Comparison of ENCODE assay signal across 11 cellular contexts in genomic region chr19:15563325-15563794, GRCh38. TPM values are rescaled to one million over a fixed set of nuclear protein-coding genes. Genes with fewer than 3 reads are reported as not detected.
DNase-seq lines count a peak whose midpoint lies in the region; ATAC-seq and TF ChIP-seq lines count a peak whose summit lies in the region.
"Had no signal": no experiment of that assay in that cellular context is flagged by ENCODE, and none has a peak within 500 bp of the region (broad histone marks: within the 10 kb centered on the region; RNA-seq: fewer than 3 reads in every experiment).

No MANE protein-coding gene starts in this region.

- no peak overlapping the region for H3K27ac Mint-ChIP-seq in activated naive CD8-positive, alpha-beta T cell treated with anti-CD3 and anti-CD28 coated beads for 36 hours

- H3K4me1 ChIP-seq in RWPE2 (ENCODE audit: insufficient read depth, poor library complexity, severe bottlenecking), result no peaks in the 10 kb centered on the region

- no peaks in the 10 kb centered on the region for H3K36me3 Mint-ChIP-seq in activated naive CD8-positive, alpha-beta T cell treated with anti-CD3 and anti-CD28 coated beads for 36 hours

- TF ChIP-seq CTCF in LNCaP clone FGC (IDR thresholded peaks at IDR 0.05; ENCODE audit: control insufficient read depth, extremely low read depth, insufficient read depth), result no peak
- no peak for TF ChIP-seq CTCF in RWPE2 (IDR thresholded peaks at IDR 0.05; ENCODE audit: poor library complexity, severe bottlenecking)
- TF ChIP-seq CTCF in dorsolateral prefrontal cortex (IDR thresholded peaks at IDR 0.05 in 54 of 56, conservative IDR thresholded peaks at IDR 0.05 in 2 of 56; ENCODE audit: low read depth in 1 of 56, partially characterized antibody in 56 of 56), result no peak

- no peaks in the 10 kb centered on the region for H3K36me3 ChIP-seq in RWPE2 (ENCODE audit: low read depth)

- H3K4me3 Mint-ChIP-seq in activated naive CD8-positive, alpha-beta T cell treated with anti-CD3 and anti-CD28 coated beads for 36 hours, result no peak overlapping the region

- DNase-seq in COLO668 (lab: John Stamatoyannopoulos, UW; ENCODE audit: unreplicated experiment) (peak; percentile 47), LNCaP clone FGC (ENCODE audit: low read depth) (peak; percentile 31), RWPE2 (ENCODE audit: low spot score) (no peak), kidney glomerular epithelial cell (lab: John Stamatoyannopoulos, UW) (peak; percentile 2), dorsolateral prefrontal cortex (no peak)
- no peak for DNase-seq in activated naive CD8-positive, alpha-beta T cell treated with anti-CD3 and anti-CD28 coated beads for 36 hours
- DNase-seq: NCI-H2171 treated with DMSO at 0.1 percent for 48 hours had no signal

- intact Hi-C loops in dorsolateral prefrontal cortex (cut with DNase I), result no loop called here

- ATAC-seq in RWPE2 (ENCODE audit: low read depth) (peak; percentile 66), HG03460 (IDR thresholded peaks at IDR 0.05; ENCODE audit: unreplicated experiment) (no peak), HG02678 (IDR thresholded peaks at IDR 0.05; ENCODE audit: unreplicated experiment) (no peak)

- H3K27ac ChIP-seq in RWPE2 (ENCODE audit: poor library complexity, severe bottlenecking) (no peak overlapping the region), dorsolateral prefrontal cortex (no peak overlapping the region)

- H3K9me3 ChIP-seq in RWPE2 (ENCODE audit: severe bottlenecking), result no peaks in the 10 kb centered on the region

- H3K4me3 ChIP-seq in LNCaP clone FGC (ENCODE audit: low read depth, low read length) (no peak overlapping the region), RWPE2 (ENCODE audit: severe bottlenecking) (no peak overlapping the region), dorsolateral prefrontal cortex (no peak overlapping the region)

- no peaks in the 10 kb centered on the region for H3K4me1 Mint-ChIP-seq in activated naive CD8-positive, alpha-beta T cell treated with anti-CD3 and anti-CD28 coated beads for 36 hours

- H3K27me3 ChIP-seq in RWPE2 (ENCODE audit: insufficient read depth, poor library complexity, severe bottlenecking) (no peaks in the 10 kb centered on the region), dorsolateral prefrontal cortex (peaks cover 0 to 30% (median 0%) of the 10 kb centered on the region in 45 donors)

- no peaks in the 10 kb centered on the region for H3K9me3 Mint-ChIP-seq in activated naive CD8-positive, alpha-beta T cell treated with anti-CD3 and anti-CD28 coated beads for 36 hours

- H3K27me3 Mint-ChIP-seq in activated naive CD8-positive, alpha-beta T cell treated with anti-CD3 and anti-CD28 coated beads for 36 hours, result peaks cover 35% of the 10 kb centered on the region

RNA-seq across cellular contexts. Expression of gene CYP4F8, which starts 51.7 kb away (rescaled TPM):
- total RNA-seq in dorsolateral prefrontal cortex, result under 1 TPM in 2 of 120 experiments, not detected in 118; 0.13 to 0.19 TPM
- total RNA-seq in activated naive CD8-positive, alpha-beta T cell treated with anti-CD3 and anti-CD28 coated beads for 36 hours, result not detected
- total RNA-seq: aorta, temporal lobe had no signal

RNA-seq across cellular contexts. Expression of gene CYP4F22, which starts 55.0 kb away (rescaled TPM):
- under 1 TPM in 1 of 120 experiments, not detected in 119; 0.29 TPM for total RNA-seq in dorsolateral prefrontal cortex
- total RNA-seq in activated naive CD8-positive, alpha-beta T cell treated with anti-CD3 and anti-CD28 coated beads for 36 hours, result 1 to 10 TPM; 1.3 to 1.6 TPM
- total RNA-seq: aorta had no signal

Comparison
In these comparisons a context has a peak if more than half of its experiments do, and no peak if none do; other contexts are left out.
1. DNase-seq: peak in COLO668 (single experiment), LNCaP clone FGC (single experiment) and kidney glomerular epithelial cell (single experiment); none in RWPE2 (single experiment), dorsolateral prefrontal cortex (0 of 10) and activated naive CD8-positive, alpha-beta T cell treated with anti-CD3 and anti-CD28 coated beads for 36 hours (single experiment).